ENCODE assay signal across 15 cellular contexts in genomic region chr6:43785904-43786303, GRCh38. TPM values are rescaled to one million over a fixed set of nuclear protein-coding genes. Genes with fewer than 3 reads are reported as not detected.
DNase-seq lines count a peak whose midpoint lies in the region; ATAC-seq, FAIRE-seq and TF ChIP-seq lines count a peak whose summit lies in the region.
"Had no signal": no experiment of that assay in that cellular context is flagged by ENCODE, and none has a peak within 500 bp of the region (broad histone marks: within the 10 kb centered on the region; RNA-seq: fewer than 3 reads in every experiment).

No MANE protein-coding gene starts in this region.

- peaks cover 14% of the 10 kb centered on the region for H3K9me1 ChIP-seq in K562 (ENCODE audit: control insufficient read depth, insufficient read depth, low read length)

- ATAC-seq in K562: no peak
- ATAC-seq: A549; CD8-positive, alpha-beta T cell had no signal

- peaks cover 52% of the 10 kb centered on the region for H4K20me1 ChIP-seq in K562 (replicated peaks; ENCODE audit: control insufficient read depth, insufficient read depth, low read length)

- TSS peak; percentile 36 for BruUV-seq in A673 (replicated peaks; lab: Mats Ljungman, UMichigan)
- BruUV-seq in K562 (replicated peaks; lab: Mats Ljungman, UMichigan): no TSS peak

- no peak overlapping the region for H4K91ac ChIP-seq in neuronal stem cell (ENCODE audit: low read depth, low read length, poor library complexity)

- no peak for TF ChIP-seq EP300 in K562 (IDR thresholded peaks at IDR 0.05; ENCODE audit: low read length)

- H2BK15ac ChIP-seq in neuronal stem cell (ENCODE audit: low read length): no peak overlapping the region

- H3K23ac ChIP-seq in neuronal stem cell (ENCODE audit: low read depth, low read length, poor library complexity): no peak overlapping the region

- CTCF ChIA-PET in A673 (lab: Charles Lee): no interaction called here
- CTCF ChIA-PET in K562 (lab: Yijun Ruan, JAX; ENCODE audit: low intra/inter-chr PET ratio): no interaction called here

- H3K36me3 ChIP-seq in A673 (ENCODE audit: insufficient read depth, low read length, poor library complexity, severe bottlenecking) (peaks cover 55% of the 10 kb centered on the region), K562 (ENCODE audit: control insufficient read depth, insufficient read depth, low read length) (peaks cover 52% of the 10 kb centered on the region), small intestine (ENCODE audit: control insufficient read depth in 2 of 2, insufficient read depth in 2 of 2, low read length in 2 of 2) (peaks cover 0 to 17% of the 10 kb centered on the region in 2 donors), neuronal stem cell (replicated peaks in 1 of 2; ENCODE audit: control insufficient read depth in 2 of 2, insufficient read depth in 2 of 2, low read length in 2 of 2) (peaks cover 34 to 50% of the 10 kb centered on the region in 2 donors)

- TF ChIP-seq RAD21 in K562 (CRISPR knock-in tag; conservative IDR thresholded peaks at IDR 0.05 in 1 of 2, IDR thresholded peaks at IDR 0.05 in 1 of 2): no peak

- intact Hi-C loops in A673 (cut with micrococcal nuclease; ENCODE audit: unreplicated experiment) (no loop called here), K562 (cut with micrococcal nuclease) (loop anchor here (2.0 to 5.0 kb wide), 2 partner anchors 21 to 51 kb away; no protein-coding TSS in a partner anchor)

- DNase-seq in A673 (ENCODE audit: low spot score) (no peak), K562 (ENCODE audit: extremely low read depth in 1 of 4, low spot score in 3 of 4) (no peak), small intestine (no peak), neuronal stem cell (ENCODE audit: low spot score) (no peak), OCI-M1 (lab: John Stamatoyannopoulos, UW) (no peak), D341Med (ENCODE audit: low spot score) (no peak)
- DNase-seq: CD8-positive, alpha-beta T cell; DMS79 treated with DMSO at 0.1 percent for 48 hours; EL; GDM1; HCEC 1CT; HFFc6 had no signal

- H3K4me1 ChIP-seq in A673 (ENCODE audit: insufficient read depth, low read length, poor library complexity, severe bottlenecking) (no peaks in the 10 kb centered on the region), K562 (replicated peaks in 1 of 2; ENCODE audit: control insufficient read depth in 2 of 2, insufficient read depth in 2 of 2, low read length in 2 of 2) (peaks cover 0 to 15% of the 10 kb centered on the region in 2 experiments; a peak in 2 of 5 replicates), small intestine (ENCODE audit: control insufficient read depth in 2 of 2, insufficient read depth in 1 of 2, low read depth in 1 of 2, low read length in 1 of 2) (no peaks in the 10 kb centered on the region), neuronal stem cell (ENCODE audit: control insufficient read depth in 2 of 2, insufficient read depth in 1 of 2, low read depth in 1 of 2, low read length in 2 of 2) (no peaks in the 10 kb centered on the region)
- H3K4me1 ChIP-seq: A549 had no signal

- peaks cover 4% of the 10 kb centered on the region for H3K79me1 ChIP-seq in neuronal stem cell (ENCODE audit: low read depth, low read length)

- no peak overlapping the region for H3K18ac ChIP-seq in neuronal stem cell (ENCODE audit: low read length)

- in situ Hi-C loops in K562 (cut with MboI): no loop called here

- TF ChIP-seq POLR2A in K562 (conservative IDR thresholded peaks at IDR 0.05): no peak

- WGBS in K562 (ENCODE audit: insufficient coverage, low coverage, missing lambda C conversion rate): 38% methylated on average over 3 of the region's 3 CpGs
- WGBS in small intestine, 3 donors: 63 to 77% (median 71%) methylated on average over 3 of the region's 3 CpGs
- no CpG with 5 or more reads among the region's 3 CpGs for WGBS in neuronal stem cell (ENCODE audit: extremely low coverage in 2 of 2, insufficient read length in 2 of 2, insufficient replicate concordance in 1 of 2), 2 donors

- TF ChIP-seq CTCF in A673 (conservative IDR thresholded peaks at IDR 0.05; ENCODE audit: low read depth, low read length): no peak
- no peak for TF ChIP-seq CTCF in K562 (IDR thresholded peaks at IDR 0.05 in 2 of 3, conservative IDR thresholded peaks at IDR 0.05 in 1 of 3; ENCODE audit: insufficient read depth in 2 of 3, low read depth in 1 of 3, low read length in 3 of 3)

- no peak overlapping the region for H3K4me3 ChIP-seq in A673 (ENCODE audit: low read depth, low read length, poor library complexity, severe bottlenecking)
- no peak overlapping the region for H3K4me3 ChIP-seq in K562
- no peak overlapping the region for H3K4me3 ChIP-seq in small intestine (ENCODE audit: low read depth in 1 of 2, low read length in 2 of 2)
- no peak overlapping the region for H3K4me3 ChIP-seq in neuronal stem cell (ENCODE audit: low read length in 2 of 2)
- H3K4me3 ChIP-seq: A549 had no signal

- no peak overlapping the region for H2BK5ac ChIP-seq in neuronal stem cell (ENCODE audit: low read length)

- H2AFZ ChIP-seq in K562 (ENCODE audit: low read depth, low read length) (no peak overlapping the region), neuronal stem cell (ENCODE audit: low read length) (no peak overlapping the region)

- H3K9me3 ChIP-seq in A673 (ENCODE audit: low read depth, low read length, poor library complexity, severe bottlenecking) (no peaks in the 10 kb centered on the region), K562 (replicated peaks; ENCODE audit: control insufficient read depth, insufficient read depth, low read depth, low read length) (no peaks in the 10 kb centered on the region), small intestine (ENCODE audit: control insufficient read depth, low read depth) (no peaks in the 10 kb centered on the region), neuronal stem cell (replicated peaks in 1 of 2; ENCODE audit: control insufficient read depth in 2 of 2, insufficient read depth in 1 of 2, low read depth in 1 of 2, low read length in 2 of 2) (no peaks in the 10 kb centered on the region)
- H3K9me3 ChIP-seq: A549 had no signal

- H3K9ac ChIP-seq in K562 (ENCODE audit: insufficient read depth in 1 of 2, low read depth in 2 of 2, low read length in 2 of 2): no peak overlapping the region
- H3K9ac ChIP-seq in neuronal stem cell (ENCODE audit: low read depth, low read length, poor library complexity): no peak overlapping the region

- H3K27me3 ChIP-seq in A673 (replicated peaks; ENCODE audit: insufficient read depth, low read depth, low read length, poor library complexity): no peaks in the 10 kb centered on the region
- H3K27me3 ChIP-seq in K562 (ENCODE audit: control insufficient read depth in 2 of 2, insufficient read depth in 2 of 2, low read length in 2 of 2): no peaks in the 10 kb centered on the region
- no peaks in the 10 kb centered on the region for H3K27me3 ChIP-seq in small intestine (ENCODE audit: control insufficient read depth in 2 of 2, insufficient read depth in 2 of 2, low read length in 2 of 2)
- no peaks in the 10 kb centered on the region for H3K27me3 ChIP-seq in neuronal stem cell (ENCODE audit: control insufficient read depth in 3 of 3, insufficient read depth in 3 of 3, low read depth in 1 of 3, low read length in 3 of 3)

- no peak overlapping the region for H3K4ac ChIP-seq in neuronal stem cell (ENCODE audit: low read length)

- peaks cover 7% of the 10 kb centered on the region; the same call in 2 of the 3 replicates for H3K79me2 ChIP-seq in K562 (ENCODE audit: control insufficient read depth, insufficient read depth, low read length)

- H3K14ac ChIP-seq in neuronal stem cell (ENCODE audit: low read length): no peak overlapping the region

- no peak overlapping the region for H2AK5ac ChIP-seq in neuronal stem cell (ENCODE audit: low read depth, low read length)

- H2BK120ac ChIP-seq in neuronal stem cell (ENCODE audit: low read depth, low read length): no peak overlapping the region

- H3K4me2 ChIP-seq in K562 (ENCODE audit: insufficient read depth, low read length) (no peak overlapping the region), neuronal stem cell (ENCODE audit: insufficient read depth, low read length, poor library complexity, severe bottlenecking) (no peak overlapping the region)
- H3K4me2 ChIP-seq: A549 had no signal

- H2BK12ac ChIP-seq in neuronal stem cell (ENCODE audit: low read length): no peak overlapping the region

- no peak overlapping the region for H4K8ac ChIP-seq in neuronal stem cell (ENCODE audit: low read depth, low read length)

- H3K27ac ChIP-seq in A673 (ENCODE audit: low read depth, low read length, poor library complexity, severe bottlenecking): no peak overlapping the region
- H3K27ac ChIP-seq in K562 (ENCODE audit: extremely low read depth, low read depth, low read length): no peak overlapping the region
- H3K27ac ChIP-seq in small intestine (ENCODE audit: low read depth in 1 of 2, low read length in 1 of 2): no peak overlapping the region
- H3K27ac ChIP-seq in neuronal stem cell (replicated peaks; ENCODE audit: low read length): no peak overlapping the region
- H3K27ac ChIP-seq: A549 had no signal

- POLR2A ChIA-PET in A673 (lab: Charles Lee; ENCODE audit: low non-redundant PET) (no interaction called here), K562 (lab: Yijun Ruan, JAX) (interaction anchor here (0.6 to 3.2 kb wide), 27 partner anchors 9 to 529 kb away, joined by 3 to 14 read pairs (median 4); partner anchors contain the start of gene VEGFA)

- FAIRE-seq in G401.6 (lab: Jason Lieb, UNC) (peak; percentile 55), K562 (lab: Jason Lieb, UNC) (no peak), small intestine (lab: Jason Lieb, UNC) (peak; percentile 33)
- FAIRE-seq: A549, GM12892 had no signal

RNA-seq across cellular contexts. Expression of gene VEGFA, which starts 15.9 kb away (rescaled TPM):
- total RNA-seq in A673 (2021) (116 and 144 TPM in 2 replicates), K562 (2014; rRNA removed) (124 and 144 TPM in 2 replicates), K562 (2014; rRNA removed; fragmentation: Illumina TruSeq; extraction: Trizol) (66.5 and 70.7 TPM in 2 replicates), K562 (2015; rRNA removed; fragmentation: Illumina TruSeq; extraction: Trizol) (25.8 and 27.0 TPM in 2 replicates), K562 (2021) (131 and 159 TPM in 2 replicates)
- 511 and 945 TPM in 2 replicates for total RNA-seq in K562 (2011; cell fraction: chromatin; rRNA removed; ENCODE audit: low replicate concordance)
- total RNA-seq in K562 (2011; cell fraction: nucleolus; rRNA removed): 536 and 553 TPM in 2 replicates
- total RNA-seq in K562 (2011; cell fraction: nucleoplasm; rRNA removed): 559 and 592 TPM in 2 replicates
- polyA plus RNA-seq in K562 (2011; rRNA removed) (271 and 467 TPM in 2 replicates), K562 (2014; fragmentation: Illumina TruSeq; extraction: Trizol) (134 and 172 TPM in 2 replicates), K562 (2014; fragmentation: Nextera tagmentation; extraction: Ambion mirVana) (10 to 100 TPM; 14.0 to 16.0 TPM), K562 (2014; rRNA removed) (179 and 182 TPM in 2 replicates), small intestine (100 to 1,000 TPM; 100 to 144 (median 107) TPM)
- polyA plus RNA-seq in K562 (2011; cell fraction: cytosol; rRNA removed): 222 and 346 TPM in 2 replicates
- polyA plus RNA-seq in K562 (2011; cell fraction: nucleus; rRNA removed): 1,880 and 1,961 TPM in 2 replicates
- 112 and 555 TPM in 2 replicates for polyA plus RNA-seq in K562 (2012)
- polyA minus RNA-seq in K562 (2011; rRNA and poly(A)+ RNA removed): 359 and 374 TPM in 2 replicates
- polyA minus RNA-seq in K562 (2011; cell fraction: cytosol; rRNA and poly(A)+ RNA removed): 79.8 and 123 TPM in 2 replicates
- 310 and 397 TPM in 2 replicates for polyA minus RNA-seq in K562 (2011; cell fraction: nucleus; rRNA and poly(A)+ RNA removed)
- polyA plus RNA-seq in neuronal stem cell (2013, experiment 1 of 2): 29.0 TPM
- polyA plus RNA-seq in neuronal stem cell (2013, experiment 2 of 2): 29.1 TPM
